Comparison of ENCODE assay signal across 38 cellular contexts in genomic region chr7:131115340-131115739, GRCh38.
"Had no signal": no experiment of that assay in that cellular context is flagged by ENCODE, and none has a peak within 500 bp of the region (broad histone marks: within the 10 kb centered on the region; RNA-seq: fewer than 3 reads in every experiment).

No MANE protein-coding gene starts in this region.

- H3K27me3 ChIP-seq: ascending aorta had no signal

- H3K9me3 Mint-ChIP-seq: activated naive CD4-positive, alpha-beta T cell treated with anti-CD3 and anti-CD28 coated beads, Interleukin-2, amount 50 U/mL, for 24 hours; central memory CD8-positive, alpha-beta T cell had no signal

- H3K27ac Mint-ChIP-seq: activated B cell treated with CpG ODN at 0.5 μM for 24 hours; activated CD4-positive, alpha-beta memory T cell treated with anti-CD3 and anti-CD28 coated beads for 36 hours; activated CD4-positive, alpha-beta T cell treated with anti-CD3 and anti-CD28 coated beads, Interleukin-2, amount 10 ng/mL, durations not matched to agents 24 days and 14 days; activated CD8-positive, alpha-beta T cell treated with anti-CD3 and anti-CD28 coated beads for 36 hours; activated naive CD4-positive, alpha-beta T cell treated with anti-CD3 and anti-CD28 coated beads for 36 hours; activated naive CD4-positive, alpha-beta T cell treated with anti-CD3 and anti-CD28 coated beads, Interleukin-2, amount 50 U/mL, for 24 hours; activated naive CD8-positive, alpha-beta T cell; activated naive CD8-positive, alpha-beta T cell treated with anti-CD3 and anti-CD28 coated beads, Interleukin-2, amount 10 ng/mL, durations not matched to agents 7 days and 5 days; activated naive CD8-positive, alpha-beta T cell treated with anti-CD3 and anti-CD28 coated beads, Interleukin-2, amount 50 U/mL, for 24 hours; activated T-cell treated with anti-CD3 and anti-CD28 coated beads, Interleukin-2, amount 50 U/mL, for 72 hours; activated T-helper 1 cell treated with anti-CD3 and anti-CD28 coated beads, Interleukin-12 subunit alpha, Interleukin-12 subunit beta, Interleukin-2, Interleukin-4 antibody, amounts not matched to agents 30 ng/mL and 10 ng/mL and 1 ng/mL, durations not matched to agents 14 hours and 24 hours and 36 hours; brain; T-helper 2 cell treated with Interferon-gamma antibody and Interleukin-4, amounts not matched to agents 5 μg/mL and 100 μg/mL, for 36 hours had no signal

- H3K4me3 Mint-ChIP-seq: activated B cell treated with CpG ODN at 0.5 μM for 24 hours; activated CD4-positive, alpha-beta memory T cell treated with anti-CD3 and anti-CD28 coated beads for 36 hours; activated CD4-positive, alpha-beta T cell treated with anti-CD3 and anti-CD28 coated beads, Interleukin-2, amount 10 ng/mL, durations not matched to agents 24 days and 14 days; activated CD8-positive, alpha-beta T cell treated with anti-CD3 and anti-CD28 coated beads for 36 hours; activated naive CD4-positive, alpha-beta T cell treated with anti-CD3 and anti-CD28 coated beads for 36 hours; activated naive CD4-positive, alpha-beta T cell treated with anti-CD3 and anti-CD28 coated beads, Interleukin-2, amount 50 U/mL, for 24 hours; activated naive CD8-positive, alpha-beta T cell; activated naive CD8-positive, alpha-beta T cell treated with anti-CD3 and anti-CD28 coated beads, Interleukin-2, amount 10 ng/mL, durations not matched to agents 7 days and 5 days; activated naive CD8-positive, alpha-beta T cell treated with anti-CD3 and anti-CD28 coated beads, Interleukin-2, amount 50 U/mL, for 24 hours; activated T-cell treated with anti-CD3 and anti-CD28 coated beads, Interleukin-2, amount 50 U/mL, for 4 hours; activated T-cell treated with anti-CD3 and anti-CD28 coated beads, Interleukin-2, amount 50 U/mL, for 72 hours; activated T-helper 1 cell treated with anti-CD3 and anti-CD28 coated beads, Interleukin-12 subunit alpha, Interleukin-12 subunit beta, Interleukin-2, Interleukin-4 antibody, amounts not matched to agents 30 ng/mL and 10 ng/mL and 1 ng/mL, durations not matched to agents 14 hours and 24 hours and 36 hours; activated T-helper 17 cell treated with anti-CD3 and anti-CD28 coated beads, Interleukin-2, amount 50 U/mL, for 72 hours; central memory CD8-positive, alpha-beta T cell; T-cell; T-helper 2 cell treated with Interferon-gamma antibody and Interleukin-4, amounts not matched to agents 5 μg/mL and 100 μg/mL, for 36 hours had no signal

- H3K36me3 ChIP-seq: ascending aorta, cardiac muscle cell had no signal

- H3K27me3 Mint-ChIP-seq: activated B cell treated with CpG ODN at 0.5 μM for 24 hours; activated CD4-positive, alpha-beta memory T cell treated with anti-CD3 and anti-CD28 coated beads for 36 hours; activated CD8-positive, alpha-beta T cell treated with anti-CD3 and anti-CD28 coated beads for 36 hours; activated naive CD4-positive, alpha-beta T cell treated with anti-CD3 and anti-CD28 coated beads, Interleukin-2, amount 50 U/mL, for 24 hours; activated naive CD8-positive, alpha-beta T cell; activated T-helper 17 cell treated with anti-CD3 and anti-CD28 coated beads, Interleukin-2, amount 50 U/mL, for 72 hours; central memory CD8-positive, alpha-beta T cell; T-cell had no signal

- H3K4me3 ChIP-seq: ascending aorta, cardiac muscle cell had no signal

- ATAC-seq: activated CD8-positive, alpha-beta T cell treated with anti-CD3 and anti-CD28 coated beads for 36 hours; activated naive CD8-positive, alpha-beta T cell treated with anti-CD3 and anti-CD28 coated beads, Interleukin-2, amount 50 U/mL, for 24 hours; activated T-cell treated with anti-CD3 and anti-CD28 coated beads, Interleukin-2, amount 50 U/mL, for 4 hours; activated T-cell treated with anti-CD3 and anti-CD28 coated beads, Interleukin-2, amount 50 U/mL, for 72 hours; activated T-helper 17 cell treated with anti-CD3 and anti-CD28 coated beads, Interleukin-2, amount 50 U/mL, for 72 hours; T-cell had no signal

- DNase-seq: activated B cell treated with CpG ODN at 0.5 μM for 24 hours; activated CD4-positive, alpha-beta memory T cell treated with anti-CD3 and anti-CD28 coated beads for 36 hours; activated CD4-positive, alpha-beta T cell treated with anti-CD3 and anti-CD28 coated beads for 4 hours; activated CD4-positive, alpha-beta T cell treated with anti-CD3 and anti-CD28 coated beads, Interleukin-2, amount 10 ng/mL, durations not matched to agents 24 days and 14 days; activated CD4-positive, alpha-beta T cell treated with anti-CD3 and anti-CD28 coated beads, Interleukin-2, amount 50 U/mL, for 1 hour; activated CD4-positive, alpha-beta T cell treated with anti-CD3 and anti-CD28 coated beads, Interleukin-2, amount 50 U/mL, for 4 hours; activated CD4-positive, CD25-positive, alpha-beta regulatory T cell treated with anti-CD3 and anti-CD28 coated beads, Interleukin-2, amount 50 U/mL, for 72 hours; activated CD8-positive, alpha-beta memory T cell treated with anti-CD3 and anti-CD28 coated beads, Interleukin-2, amount 50 U/mL, for 4 hours; activated CD8-positive, alpha-beta T cell treated with anti-CD3 and anti-CD28 coated beads for 36 hours; activated effector memory CD4-positive, alpha-beta T cell treated with anti-CD3 and anti-CD28 coated beads, Interleukin-2, amount 50 U/mL, for 16 hours; activated gamma-delta T cell treated with Interleukin-2 at 50 U/mL for 16 hours; activated naive CD4-positive, alpha-beta T cell; activated naive CD4-positive, alpha-beta T cell treated with anti-CD3 and anti-CD28 coated beads for 36 hours; activated naive CD8-positive, alpha-beta T cell treated with anti-CD3 and anti-CD28 coated beads, Interleukin-2, amount 10 ng/mL, durations not matched to agents 7 days and 5 days; activated naive CD8-positive, alpha-beta T cell treated with anti-CD3 and anti-CD28 coated beads, Interleukin-2, amount 50 U/mL, for 24 hours; activated T-cell treated with anti-CD3 and anti-CD28 coated beads for 4 hours; activated T-cell treated with anti-CD3 and anti-CD28 coated beads, Interleukin-2, amount 50 U/mL, for 1 hour; activated T-cell treated with anti-CD3 and anti-CD28 coated beads, Interleukin-2, amount 50 U/mL, for 4 hours; activated T-cell treated with anti-CD3 and anti-CD28 coated beads, Interleukin-2, amount 50 U/mL, for 72 hours; amygdala; anterior cingulate cortex; caudate nucleus; cerebellar nuclear complex; T-cell; T-helper 2 cell; T-helper 9 cell had no signal

- H3K27ac ChIP-seq: ascending aorta, cardiac muscle cell, VCaP had no signal

- FAIRE-seq: bronchial epithelial cell, TTC549 had no signal
